In the genomic region with DNA sequence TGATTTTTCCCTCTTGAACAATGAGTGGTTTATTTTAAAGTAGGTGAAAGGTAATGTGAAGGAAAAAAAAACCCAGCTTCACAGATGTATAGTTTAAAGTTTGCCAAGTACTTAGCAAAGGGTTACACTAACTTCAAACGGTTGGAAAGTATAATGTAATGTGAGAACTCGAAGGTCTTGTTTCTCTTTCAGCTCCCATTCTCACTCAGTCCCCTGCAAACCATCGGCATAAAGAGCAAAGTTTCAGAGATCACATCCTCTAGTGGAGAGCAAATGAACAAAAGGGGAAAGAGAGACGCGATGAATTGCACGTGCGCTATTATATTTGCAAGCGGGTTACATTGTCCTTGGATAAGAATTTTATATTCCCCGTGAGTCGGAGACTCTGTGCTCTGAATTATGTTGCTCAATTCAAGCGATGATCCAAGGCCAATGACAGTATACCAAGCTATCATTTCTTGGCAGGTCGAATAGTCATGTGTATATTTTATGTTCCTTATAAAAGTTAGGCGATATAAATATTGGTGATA, we compare ENCODE assay signal across 8 cellular contexts. TPM values are rescaled to one million over a fixed set of nuclear protein-coding genes. Genes with fewer than 3 reads are reported as not detected.
DNase-seq lines count a peak whose midpoint lies in the region; ATAC-seq and TF ChIP-seq lines count a peak whose summit lies in the region.

No MANE protein-coding gene starts in this region.

- peak overlapping the region; percentile 3; the same call in 1 of the 2 replicates for H3K9ac ChIP-seq in OCI-LY1 (ENCODE audit: low read length)

- intact Hi-C loops in activated CD4-positive, alpha-beta T cell treated with anti-CD3 and anti-CD28 coated beads for 36 hours (cut with DNase I, micrococcal nuclease): loop anchor here in 1 of 2 experiments (10.0 kb wide), 1 partner anchor 665 kb away; no protein-coding TSS in a partner anchor

- H3K27ac ChIP-seq in OCI-LY1 (ENCODE audit: low read depth, low read length, poor library complexity, severe bottlenecking) (peak overlapping the region; percentile 46), gastroesophageal sphincter (peak overlapping the region in 3 of 4 donors; percentile 35 to 48 (median 45))

- H4K20me1 ChIP-seq in OCI-LY1 (ENCODE audit: insufficient read depth, low read length): no peaks in the 10 kb centered on the region

- no peaks in the 10 kb centered on the region for H3K36me3 Mint-ChIP-seq in activated CD4-positive, alpha-beta T cell treated with anti-CD3 and anti-CD28 coated beads for 36 hours (ENCODE audit: low read depth)
- no peaks in the 10 kb centered on the region for H3K36me3 Mint-ChIP-seq in stimulated activated effector memory CD8-positive, alpha-beta T cell treated with anti-CD3 and anti-CD28 coated beads, Interleukin-12 subunit alpha, Interleukin-12 subunit beta, amount 100 ng/mL, for 72 hours

- H3K9me2 ChIP-seq in OCI-LY1 (ENCODE audit: low read depth, low read length): no peaks in the 10 kb centered on the region

- POLR2A ChIA-PET in activated CD4-positive, alpha-beta T cell treated with anti-CD3 and anti-CD28 coated beads for 36 hours (lab: Charles Lee): no interaction called here

- peak overlapping the region; percentile 17 for H3K4me3 ChIP-seq in OCI-LY1 (ENCODE audit: low read depth, low read length, poor library complexity, severe bottlenecking)
- H3K4me3 ChIP-seq in gastroesophageal sphincter: peak overlapping the region in 1 of 2 donors; percentile 26

- H3K4me1 Mint-ChIP-seq in activated CD4-positive, alpha-beta T cell treated with anti-CD3 and anti-CD28 coated beads for 36 hours: peaks cover 16% of the 10 kb centered on the region
- no peaks in the 10 kb centered on the region for H3K4me1 Mint-ChIP-seq in stimulated activated effector memory CD8-positive, alpha-beta T cell treated with anti-CD3 and anti-CD28 coated beads, Interleukin-12 subunit alpha, Interleukin-12 subunit beta, amount 100 ng/mL, for 72 hours

- TF ChIP-seq CTCF in OCI-LY1 (IDR thresholded peaks at IDR 0.05; ENCODE audit: low read length): peak; percentile 39; the same call in 1 of the 2 replicates
- peak in 3 of 4 experiments; percentile 35 to 43 (median 37) for TF ChIP-seq CTCF in gastroesophageal sphincter (IDR thresholded peaks at IDR 0.05)

- no peak for TF ChIP-seq POLR2A in gastroesophageal sphincter (IDR thresholded peaks at IDR 0.05)

- H3K36me3 ChIP-seq in OCI-LY1 (ENCODE audit: insufficient read depth, low read length) (no peaks in the 10 kb centered on the region; the same call in 1 of the 2 replicates), gastroesophageal sphincter (no peaks in the 10 kb centered on the region)

- H3K4me2 ChIP-seq in OCI-LY1 (ENCODE audit: low read length): peak overlapping the region; percentile 44

- peaks cover 8% of the 10 kb centered on the region for H3K27me3 Mint-ChIP-seq in activated CD4-positive, alpha-beta T cell treated with anti-CD3 and anti-CD28 coated beads for 36 hours

- peak overlapping the region; percentile 27 for H3K27ac Mint-ChIP-seq in activated CD4-positive, alpha-beta T cell treated with anti-CD3 and anti-CD28 coated beads for 36 hours
- no peak overlapping the region for H3K27ac Mint-ChIP-seq in stimulated activated effector memory CD8-positive, alpha-beta T cell treated with anti-CD3 and anti-CD28 coated beads, Interleukin-12 subunit alpha, Interleukin-12 subunit beta, amount 100 ng/mL, for 72 hours

- CTCF ChIA-PET in activated CD4-positive, alpha-beta T cell treated with anti-CD3 and anti-CD28 coated beads for 36 hours (lab: Charles Lee): interaction anchor here (0.7 to 4.6 kb wide), 11 partner anchors 9 to 397 kb away, joined by 3 to 19 read pairs (median 4); no protein-coding TSS in a partner anchor

- H3K4me3 Mint-ChIP-seq in activated CD4-positive, alpha-beta T cell treated with anti-CD3 and anti-CD28 coated beads for 36 hours: peak overlapping the region; percentile 27
- H3K4me3 Mint-ChIP-seq in stimulated activated effector memory CD8-positive, alpha-beta T cell treated with anti-CD3 and anti-CD28 coated beads, Interleukin-12 subunit alpha, Interleukin-12 subunit beta, amount 100 ng/mL, for 72 hours: no peak overlapping the region

- H3K27me3 ChIP-seq in OCI-LY1 (ENCODE audit: insufficient read depth, low read length): no peaks in the 10 kb centered on the region
- no peaks in the 10 kb centered on the region for H3K27me3 ChIP-seq in gastroesophageal sphincter

- H3F3A ChIP-seq in OCI-LY1 (ENCODE audit: insufficient read depth, low read length): no peaks in the 10 kb centered on the region

- H3K4me1 ChIP-seq in OCI-LY1 (ENCODE audit: insufficient read depth, low read length, severe bottlenecking): peaks cover 24% of the 10 kb centered on the region
- peaks cover 0 to 28% (median 0%) of the 10 kb centered on the region in 3 donors for H3K4me1 ChIP-seq in gastroesophageal sphincter

- peak; percentile 96 for ATAC-seq in activated CD4-positive, alpha-beta T cell treated with anti-CD3 and anti-CD28 coated beads for 36 hours
- ATAC-seq in HG02759 (IDR thresholded peaks at IDR 0.05; ENCODE audit: unreplicated experiment) (peak; percentile 82), gastroesophageal sphincter (no peak)
- peak; percentile 57 for ATAC-seq in stimulated activated effector memory CD8-positive, alpha-beta T cell treated with anti-CD3 and anti-CD28 coated beads, Interleukin-12 subunit alpha, Interleukin-12 subunit beta, amount 100 ng/mL, for 72 hours

- no peak overlapping the region for H2AFZ ChIP-seq in OCI-LY1 (ENCODE audit: low read length)

- H3K9me3 Mint-ChIP-seq in activated CD4-positive, alpha-beta T cell treated with anti-CD3 and anti-CD28 coated beads for 36 hours (ENCODE audit: low read depth): no peaks in the 10 kb centered on the region
- no peaks in the 10 kb centered on the region for H3K9me3 Mint-ChIP-seq in stimulated activated effector memory CD8-positive, alpha-beta T cell treated with anti-CD3 and anti-CD28 coated beads, Interleukin-12 subunit alpha, Interleukin-12 subunit beta, amount 100 ng/mL, for 72 hours

- 8 to 12% methylated on average over 13 of the region's 13 CpGs for WGBS in gastroesophageal sphincter (ENCODE audit: low coverage in 1 of 2), 2 donors

- H3K79me2 ChIP-seq in OCI-LY1 (ENCODE audit: insufficient read depth, low read length): no peaks in the 10 kb centered on the region

- DNase-seq in activated CD4-positive, alpha-beta T cell treated with anti-CD3 and anti-CD28 coated beads for 36 hours: peak; percentile 59
- no peak for DNase-seq in activated CD4-positive, alpha-beta T cell treated with anti-CD3 and anti-CD28 coated beads, Interleukin-2, amount 50 U/mL, for 1 hour
- DNase-seq in stimulated activated effector memory CD8-positive, alpha-beta T cell treated with anti-CD3 and anti-CD28 coated beads, Interleukin-12 subunit alpha, Interleukin-12 subunit beta, amount 100 ng/mL, for 72 hours (ENCODE audit: low spot score in 2 of 2): no peak
- no peak for DNase-seq in effector CD4-positive, alpha-beta T cell
- DNase-seq in DMS153 (lab: John Stamatoyannopoulos, UW): no peak

- H3K9me3 ChIP-seq in OCI-LY1 (ENCODE audit: low read length) (no peaks in the 10 kb centered on the region), gastroesophageal sphincter (no peaks in the 10 kb centered on the region)

- no peak for TF ChIP-seq EP300 in gastroesophageal sphincter (IDR thresholded peaks at IDR 0.05)

RNA-seq across cellular contexts. Expression of a gene that starts 37.6 kb away (rescaled TPM):
- total RNA-seq in activated CD4-positive, alpha-beta T cell treated with anti-CD3 and anti-CD28 coated beads for 36 hours: 100 to 1,000 TPM in 1 of 2 experiments, 10 to 100 TPM in 1; 99.2 to 109 TPM
- 10 to 100 TPM; 10.6 to 19.0 (median 14.0) TPM for total RNA-seq in gastroesophageal sphincter

Comparison
In these comparisons a context has a peak if more than half of its experiments do, and no peak if none do; other contexts are left out.
1. RNA of a gene that starts 37.6 kb away (total RNA-seq): 99.2 to 109 TPM in activated CD4-positive, alpha-beta T cell treated with anti-CD3 and anti-CD28 coated beads for 36 hours; 10.6 to 19.0 TPM in gastroesophageal sphincter; every median in the first group is over 4 times any median in the second.